Comparison of ENCODE assay signal across 28 cellular contexts in genomic region chr2:27294928-27295327, GRCh38. TPM values are rescaled to one million over a fixed set of nuclear protein-coding genes. Genes with fewer than 3 reads are reported as not detected.
"Had no signal": no experiment of that assay in that cellular context is flagged by ENCODE, and none has a peak within 500 bp of the region (broad histone marks: within the 10 kb centered on the region; RNA-seq: fewer than 3 reads in every experiment).

No MANE protein-coding gene starts in this region.

- H3K27ac Mint-ChIP-seq: dendritic cell treated with granulocyte-macrophage colony-stimulating factor and Interleukin-4, amounts not matched to agents 40 ng/mL and 50 ng/mL, for 4 days; effector memory CD8-positive, alpha-beta T cell; endodermal cell had no signal

- H3K9me3 ChIP-seq: colonic mucosa, esophagus squamous epithelium, heart right ventricle, left lung, lower lobe of right lung, mucosa of descending colon had no signal

- H3K4me3 ChIP-seq: colonic mucosa, esophagus squamous epithelium, heart right ventricle, left lung, lower lobe of right lung, mucosa of descending colon had no signal

- ATAC-seq: effector memory CD8-positive, alpha-beta T cell; esophagus mucosa; heart right ventricle; left cardiac atrium; left lung; left ventricle myocardium superior; lower lobe of right lung; mucosa of descending colon had no signal

- H3K27me3 ChIP-seq: colonic mucosa had no signal

- DNase-seq: colonic mucosa; cortex of kidney; effector CD8-positive, alpha-beta T cell; effector memory CD8-positive, alpha-beta T cell; endodermal cell; erythroblast; esophagus squamous epithelium; foreskin fibroblast; foreskin melanocyte; glutamatergic neuron; head of caudate nucleus; heart right ventricle; hippocampal formation; left cardiac atrium; left lung; left ventricle myocardium superior; lower lobe of right lung; mesenchymal stem cell; mucosa of descending colon had no signal

- H3K4me3 Mint-ChIP-seq: dendritic cell treated with granulocyte-macrophage colony-stimulating factor and Interleukin-4, amounts not matched to agents 40 ng/mL and 50 ng/mL, for 4 days; effector memory CD8-positive, alpha-beta T cell; endodermal cell; mesothelial cell of epicardium had no signal

- H3K27ac ChIP-seq: colonic mucosa, epithelial cell of prostate, esophagus squamous epithelium, left lung, lower lobe of right lung had no signal

- H3K36me3 ChIP-seq: colonic mucosa, esophagus squamous epithelium, left lung, lower lobe of right lung had no signal

- H3K9me3 Mint-ChIP-seq: dendritic cell treated with granulocyte-macrophage colony-stimulating factor and Interleukin-4, amounts not matched to agents 40 ng/mL and 50 ng/mL, for 4 days; effector memory CD8-positive, alpha-beta T cell; endodermal cell; mesothelial cell of epicardium had no signal

- H3K36me3 Mint-ChIP-seq: mesothelial cell of epicardium had no signal

- H3K4me1 ChIP-seq: colonic mucosa, left lung had no signal

RNA-seq across cellular contexts. Expression of gene TRIM54, which starts 12.7 kb away (rescaled TPM):
- total RNA-seq: chondrocyte, esophagus squamous epithelium, lower leg skin, lower lobe of right lung, mesenteric fat pad had no signal

RNA-seq across cellular contexts. Expression of gene DNAJC5G, which starts 19.7 kb away (rescaled TPM):
- total RNA-seq: chondrocyte, colonic mucosa, esophagus mucosa, kidney epithelial cell, left lung, lower leg skin, lower lobe of right lung, mesenteric fat pad, myocyte had no signal

RNA-seq across cellular contexts. Expression of gene SLC30A3, which starts 32.1 kb away (rescaled TPM):
- total RNA-seq: colonic mucosa, esophagus mucosa, mesenteric fat pad had no signal
